ENCODE assay signal across 8 cellular contexts in genomic region chr5:36242534-36243144, GRCh38. TPM values are rescaled to one million over a fixed set of nuclear protein-coding genes. Genes with fewer than 3 reads are reported as not detected.
DNase-seq lines count a peak whose midpoint lies in the region; ATAC-seq, FAIRE-seq and TF ChIP-seq lines count a peak whose summit lies in the region.

No MANE protein-coding gene starts in this region.

- H3K4me3 ChIP-seq in BJ (ENCODE audit: low read depth, low read length) (peak overlapping the region; percentile 69), K562 (peak overlapping the region; percentile 83; the same call in 1 of the 2 replicates), HepG2 (replicated peaks in 1 of 3; ENCODE audit: insufficient read depth in 1 of 3, low read depth in 2 of 3, low read length in 3 of 3) (peak overlapping the region; percentile 49 to 88 (median 57); a peak in 5 of 6 replicates), stomach smooth muscle (ENCODE audit: low read length in 2 of 2) (peak overlapping the region; percentile 71 to 88)

- in situ Hi-C loops in K562 (cut with MboI) = no loop called here
- in situ Hi-C loops in HepG2 (cut with HindIII; ENCODE audit: extremely low pct_ligation_motif_present, low pct_unique_long_range_greater_than_20kb) = no loop called here

- H3K79me2 ChIP-seq in K562 (ENCODE audit: control insufficient read depth, insufficient read depth, low read length) (peaks cover 42% of the 10 kb centered on the region), HepG2 (ENCODE audit: insufficient read depth, low read length) (peaks cover 28% of the 10 kb centered on the region)

- no peak for TF ChIP-seq EP300 in K562 (IDR thresholded peaks at IDR 0.05; ENCODE audit: low read length)
- no peak for TF ChIP-seq EP300 in HepG2 (IDR thresholded peaks at IDR 0.05; ENCODE audit: low read depth in 2 of 2, low read length in 2 of 2)
- no peak for TF ChIP-seq EP300 in HepG2 (CRISPR knock-in tag; IDR thresholded peaks at IDR 0.05; ENCODE audit: borderline replicate concordance)

- WGBS in K562 (ENCODE audit: insufficient coverage, low coverage, missing lambda C conversion rate) = 95% methylated on average over 15 of the region's 19 CpGs
- 44% methylated on average over 17 of the region's 19 CpGs for WGBS in HepG2 (ENCODE audit: low lambda C conversion rate)

- no peak for FAIRE-seq in K562 (lab: Jason Lieb, UNC)
- no peak for FAIRE-seq in HepG2 (lab: Jason Lieb, UNC)

- H3K9ac ChIP-seq in K562 (ENCODE audit: insufficient read depth in 1 of 2, low read depth in 2 of 2, low read length in 2 of 2) = peak overlapping the region; percentile 80 to 97; a peak in 3 of 4 replicates
- H3K9ac ChIP-seq in HepG2 (ENCODE audit: insufficient read depth, low read depth, low read length) = peak overlapping the region; percentile 98
- H3K9ac ChIP-seq in stomach smooth muscle (ENCODE audit: low read length in 2 of 2) = peak overlapping the region; percentile 74 to 93

- H4K20me1 ChIP-seq in K562 (replicated peaks; ENCODE audit: control insufficient read depth, insufficient read depth, low read length) = no peaks in the 10 kb centered on the region
- no peaks in the 10 kb centered on the region for H4K20me1 ChIP-seq in HepG2 (ENCODE audit: insufficient read depth, low read length)

- H3K27ac ChIP-seq in KOPT-K1 (ENCODE audit: low read depth, low read length, poor library complexity, severe bottlenecking) = peak overlapping the region; percentile 85
- H3K27ac ChIP-seq in K562 (ENCODE audit: extremely low read depth, low read depth, low read length) = peak overlapping the region; percentile 99
- H3K27ac ChIP-seq in HepG2 (ENCODE audit: extremely low read length, insufficient read depth, low read length) = peak overlapping the region; percentile 95
- peak overlapping the region; percentile 93 for H3K27ac ChIP-seq in stomach smooth muscle (ENCODE audit: low read length)

- no peak for TF ChIP-seq POLR2A in K562 (conservative IDR thresholded peaks at IDR 0.05)
- TF ChIP-seq POLR2A in HepG2 (IDR thresholded peaks at IDR 0.05; ENCODE audit: insufficient read depth in 1 of 2, low read depth in 2 of 2, low read length in 2 of 2) = no peak

- H3K9me3 ChIP-seq in KOPT-K1 (ENCODE audit: insufficient read depth, low read length, poor library complexity, severe bottlenecking) (no peaks in the 10 kb centered on the region), K562 (replicated peaks; ENCODE audit: control insufficient read depth, insufficient read depth, low read depth, low read length) (peaks cover 6% of the 10 kb centered on the region; the same call in 1 of the 2 replicates), HepG2 (ENCODE audit: low read length) (no peaks in the 10 kb centered on the region), stomach smooth muscle (ENCODE audit: control insufficient read depth in 2 of 2, low read length in 2 of 2) (no peaks in the 10 kb centered on the region)

- BruUV-seq in K562 (replicated peaks; lab: Mats Ljungman, UMichigan) (TSS peak; percentile 64), HepG2 (replicated peaks; lab: Mats Ljungman, UMichigan) (TSS peak; percentile 71)

- no peaks in the 10 kb centered on the region for H3K36me3 ChIP-seq in BJ (ENCODE audit: control insufficient read depth, insufficient read depth, low read length)
- H3K36me3 ChIP-seq in KOPT-K1 (ENCODE audit: insufficient read depth, low read length) = no peaks in the 10 kb centered on the region
- no peaks in the 10 kb centered on the region for H3K36me3 ChIP-seq in K562 (ENCODE audit: control insufficient read depth, insufficient read depth, low read length)
- H3K36me3 ChIP-seq in HepG2 (replicated peaks in 1 of 2; ENCODE audit: control insufficient read depth in 1 of 2, insufficient read depth in 2 of 2, low read length in 2 of 2) = no peaks in the 10 kb centered on the region
- H3K36me3 ChIP-seq in stomach smooth muscle (ENCODE audit: control insufficient read depth in 2 of 2, insufficient read depth in 2 of 2, low read length in 2 of 2) = no peaks in the 10 kb centered on the region

- CTCF ChIA-PET in BJ (lab: Yijun Ruan, JAX) (interaction anchor here (1.2 to 1.8 kb wide), 6 partner anchors 8 to 450 kb away, joined by 3 to 8 read pairs (median 4); no protein-coding TSS in a partner anchor), K562 (lab: Yijun Ruan, JAX; ENCODE audit: low intra/inter-chr PET ratio) (interaction anchor here (1.3 to 1.5 kb wide), 3 partner anchors 62 to 265 kb away, joined by 5 to 6 read pairs (median 6); no protein-coding TSS in a partner anchor), HepG2 (lab: Yijun Ruan, JAX; ENCODE audit: low intra/inter-chr PET ratio, low total read pairs) (no interaction called here)

- intact Hi-C loops in K562 (cut with micrococcal nuclease) (loop anchor here (1.0 to 10.0 kb wide), 3 partner anchors 64 to 452 kb away; partner anchors contain the start of gene LMBRD2), HepG2 (cut with micrococcal nuclease; ENCODE audit: unreplicated experiment) (loop anchor here (1.0 to 2.0 kb wide), 3 partner anchors 14 to 90 kb away; partner anchors contain the start of gene SKP2)

- H3K4me2 ChIP-seq in K562 (ENCODE audit: insufficient read depth, low read length) (peak overlapping the region; percentile 81), HepG2 (ENCODE audit: low read depth, low read length) (peak overlapping the region; percentile 80)

- TF ChIP-seq CTCF in BJ (IDR thresholded peaks at IDR 0.05; ENCODE audit: insufficient read depth, low read depth, low read length) (no peak), K562 (IDR thresholded peaks at IDR 0.05 in 2 of 3, conservative IDR thresholded peaks at IDR 0.05 in 1 of 3; ENCODE audit: insufficient read depth in 2 of 3, low read depth in 1 of 3, low read length in 3 of 3) (no peak), HepG2 (CRISPR knock-in tag; IDR thresholded peaks at IDR 0.05) (no peak)

- ATAC-seq in K562 (no peak), HepG2 (peak; percentile 0; the same call in 2 of the 3 replicates)

- no peaks in the 10 kb centered on the region for H3K9me1 ChIP-seq in K562 (ENCODE audit: control insufficient read depth, insufficient read depth, low read length)

- H2AFZ ChIP-seq in K562 (ENCODE audit: low read depth, low read length) (peak overlapping the region; percentile 97), HepG2 (ENCODE audit: low read length) (no peak overlapping the region)

- H3K4me1 ChIP-seq in K562 (replicated peaks in 1 of 2; ENCODE audit: control insufficient read depth in 2 of 2, insufficient read depth in 2 of 2, low read length in 2 of 2) = peaks cover 20 to 31% of the 10 kb centered on the region in 2 experiments
- H3K4me1 ChIP-seq in HepG2 (ENCODE audit: insufficient read depth, low read length) = peaks cover 43% of the 10 kb centered on the region
- peaks cover 25% of the 10 kb centered on the region for H3K4me1 ChIP-seq in stomach smooth muscle (ENCODE audit: control insufficient read depth, insufficient read depth, low read length)

- no peak for TF ChIP-seq RAD21 in K562 (CRISPR knock-in tag; conservative IDR thresholded peaks at IDR 0.05 in 1 of 2, IDR thresholded peaks at IDR 0.05 in 1 of 2)
- no peak for TF ChIP-seq RAD21 in HepG2 (CRISPR knock-in tag; IDR thresholded peaks at IDR 0.05)

- DNase-seq in BJ (ENCODE audit: low read depth) (no peak), K562 (ENCODE audit: extremely low read depth in 1 of 4, low spot score in 3 of 4) (no peak), HepG2 (ENCODE audit: low spot score) (peak; percentile 19), NCI-H187 treated with DMSO at 0.1 percent for 48 hours (lab: John Stamatoyannopoulos, UW) (no peak), OCI-M1 (lab: John Stamatoyannopoulos, UW) (no peak), NCI-H1048 (lab: John Stamatoyannopoulos, UW) (no peak)

- H3K27me3 ChIP-seq in BJ (ENCODE audit: control insufficient read depth, insufficient read depth, low read length) = no peaks in the 10 kb centered on the region
- no peaks in the 10 kb centered on the region for H3K27me3 ChIP-seq in K562 (ENCODE audit: control insufficient read depth in 2 of 2, insufficient read depth in 2 of 2, low read length in 2 of 2)
- H3K27me3 ChIP-seq in HepG2 (ENCODE audit: control insufficient read depth in 1 of 2, insufficient read depth in 2 of 2, low read length in 2 of 2) = no peaks in the 10 kb centered on the region
- H3K27me3 ChIP-seq in stomach smooth muscle (ENCODE audit: control insufficient read depth in 1 of 2, insufficient read depth in 2 of 2, low read length in 2 of 2) = no peaks in the 10 kb centered on the region

- POLR2A ChIA-PET in BJ (lab: Charles Lee) (no interaction called here), K562 (lab: Yijun Ruan, JAX) (interaction anchor here (0.6 to 9.0 kb wide), 16 partner anchors 9 to 1331 kb away, joined by 3 to 71 read pairs (median 4); no protein-coding TSS in a partner anchor), HepG2 (lab: Yijun Ruan, JAX) (interaction anchor here (0.7 to 5.3 kb wide), 14 partner anchors 9 to 965 kb away, joined by 3 to 68 read pairs (median 6); partner anchors contain the start of genes LMBRD2 and SKP2)

RNA-seq across cellular contexts. Expression of gene NADK2, which starts 0.9 kb away (rescaled TPM):
- polyA plus RNA-seq in BJ (2011; rRNA removed) (7.2 and 13.5 TPM in 2 replicates), K562 (2011; rRNA removed) (24.7 and 30.3 TPM in 2 replicates), K562 (2014; fragmentation: Illumina TruSeq; extraction: Trizol) (21.0 and 21.9 TPM in 2 replicates), K562 (2014; fragmentation: Nextera tagmentation; extraction: Ambion mirVana) (10 to 100 TPM; 10.6 to 11.0 TPM), K562 (2014; rRNA removed) (20.6 and 21.8 TPM in 2 replicates), HepG2 (2011; rRNA removed) (13.9 and 14.6 TPM in 2 replicates)
- 12.6 and 13.1 TPM in 2 replicates for polyA minus RNA-seq in BJ (2011; rRNA and poly(A)+ RNA removed)
- total RNA-seq in K562 (2011; cell fraction: chromatin; rRNA removed; ENCODE audit: low replicate concordance) = 10.2 and 22.5 TPM in 2 replicates
- total RNA-seq in K562 (2011; cell fraction: nucleolus; rRNA removed) = 2.8 and 3.6 TPM in 2 replicates
- total RNA-seq in K562 (2011; cell fraction: nucleoplasm; rRNA removed) = 7.4 and 10.6 TPM in 2 replicates
- total RNA-seq in K562 (2014; rRNA removed) (24.0 and 27.6 TPM in 2 replicates), K562 (2014; rRNA removed; fragmentation: Illumina TruSeq; extraction: Trizol) (41.0 and 48.1 TPM in 2 replicates), K562 (2015; rRNA removed; fragmentation: Illumina TruSeq; extraction: Trizol) (33.0 and 36.0 TPM in 2 replicates), K562 (2021) (31.8 and 34.6 TPM in 2 replicates), HepG2 (2016; rRNA removed; fragmentation: Illumina TruSeq; extraction: Trizol) (71.4 and 94.9 TPM in 2 replicates)
- 7.3 and 11.9 TPM in 2 replicates for polyA plus RNA-seq in K562 (2011; cell fraction: cytosol; rRNA removed)
- polyA plus RNA-seq in K562 (2011; cell fraction: nucleus; rRNA removed) = 10.3 and 12.2 TPM in 2 replicates
- polyA plus RNA-seq in K562 (2012) = 21.0 and 23.2 TPM in 2 replicates
- 63.5 and 63.6 TPM in 2 replicates for polyA minus RNA-seq in K562 (2011; rRNA and poly(A)+ RNA removed)
- polyA minus RNA-seq in K562 (2011; cell fraction: cytosol; rRNA and poly(A)+ RNA removed) = 20.7 and 21.1 TPM in 2 replicates
- 7.0 and 13.9 TPM in 2 replicates for polyA minus RNA-seq in K562 (2011; cell fraction: nucleus; rRNA and poly(A)+ RNA removed)
- 16.2 and 22.5 TPM in 2 replicates for total RNA-seq in HepG2 (2016; cell fraction: cytosol; rRNA removed; fragmentation: Illumina TruSeq; extraction: Trizol; ENCODE audit: low read depth)
- total RNA-seq in HepG2 (2016; cell fraction: insoluble cytoplasmic fraction; rRNA removed; fragmentation: Illumina TruSeq; extraction: Trizol) = 66.3 and 99.8 TPM in 2 replicates
- total RNA-seq in HepG2 (2016; cell fraction: membrane; rRNA removed; fragmentation: Illumina TruSeq; extraction: Trizol) = 39.1 and 45.5 TPM in 2 replicates
- total RNA-seq in HepG2 (2016; cell fraction: nucleus; rRNA removed; fragmentation: Illumina TruSeq; extraction: Trizol) = 36.8 and 39.2 TPM in 2 replicates
- polyA plus RNA-seq in HepG2 (2011; cell fraction: cytosol; rRNA removed) = 6.9 and 10.4 TPM in 2 replicates
- 5.7 and 12.0 TPM in 2 replicates for polyA plus RNA-seq in HepG2 (2011; cell fraction: nucleus; rRNA removed)
- 28.2 and 41.4 TPM in 2 replicates for polyA plus RNA-seq in HepG2 (2012)
- 11.5 and 11.7 TPM in 2 replicates for polyA plus RNA-seq in HepG2 (2016; cell fraction: cytosol; fragmentation: Illumina TruSeq; extraction: Trizol; ENCODE audit: low read depth)
- polyA plus RNA-seq in HepG2 (2016; cell fraction: insoluble cytoplasmic fraction; fragmentation: Illumina TruSeq; extraction: Trizol; ENCODE audit: low read depth) = 63.7 and 67.5 TPM in 2 replicates
- 21.2 and 22.8 TPM in 2 replicates for polyA plus RNA-seq in HepG2 (2016; cell fraction: membrane; fragmentation: Illumina TruSeq; extraction: Trizol; ENCODE audit: low read depth)
- polyA plus RNA-seq in HepG2 (2016; cell fraction: nucleus; fragmentation: Illumina TruSeq; extraction: Trizol; ENCODE audit: insufficient read depth, low read depth) = 67.8 and 71.3 TPM in 2 replicates
- polyA minus RNA-seq in HepG2 (2011; rRNA and poly(A)+ RNA removed; ENCODE audit: low replicate concordance) = 15.0 and 26.4 TPM in 2 replicates
- polyA minus RNA-seq in HepG2 (2011; cell fraction: cytosol; rRNA and poly(A)+ RNA removed) = 20.1 and 29.7 TPM in 2 replicates
- 14.9 and 16.9 TPM in 2 replicates for polyA minus RNA-seq in HepG2 (2011; cell fraction: nucleus; rRNA and poly(A)+ RNA removed)

RNA-seq across cellular contexts. Expression of gene RANBP3L, which starts 59.1 kb away (rescaled TPM):
- polyA plus RNA-seq in BJ (2011; rRNA removed) (not detected in 2 replicates), K562 (2011; rRNA removed) (not detected in 2 replicates), K562 (2014; fragmentation: Illumina TruSeq; extraction: Trizol) (0.04 TPM in 1 of 2 replicates, not detected in the other), K562 (2014; fragmentation: Nextera tagmentation; extraction: Ambion mirVana) (under 1 TPM; 0.01 to 0.06 TPM), K562 (2014; rRNA removed) (not detected in 2 replicates), HepG2 (2011; rRNA removed) (not detected in 2 replicates)
- not detected in 2 replicates for polyA minus RNA-seq in BJ (2011; rRNA and poly(A)+ RNA removed)
- total RNA-seq in K562 (2011; cell fraction: chromatin; rRNA removed; ENCODE audit: low replicate concordance) = not detected in 2 replicates
- not detected in 2 replicates for total RNA-seq in K562 (2011; cell fraction: nucleolus; rRNA removed)
- total RNA-seq in K562 (2011; cell fraction: nucleoplasm; rRNA removed) = not detected in 2 replicates
- total RNA-seq in K562 (2014; rRNA removed) (not detected in 2 replicates), K562 (2014; rRNA removed; fragmentation: Illumina TruSeq; extraction: Trizol) (not detected in 2 replicates), K562 (2015; rRNA removed; fragmentation: Illumina TruSeq; extraction: Trizol) (not detected in 2 replicates), K562 (2021) (not detected in 2 replicates), HepG2 (2016; rRNA removed; fragmentation: Illumina TruSeq; extraction: Trizol) (0.09 TPM in 1 of 2 replicates, not detected in the other)
- not detected in 2 replicates for polyA plus RNA-seq in K562 (2011; cell fraction: cytosol; rRNA removed)
- polyA plus RNA-seq in K562 (2011; cell fraction: nucleus; rRNA removed) = not detected in 2 replicates
- 0.04 and 0.15 TPM in 2 replicates for polyA plus RNA-seq in K562 (2012)
- not detected in 2 replicates for polyA minus RNA-seq in K562 (2011; rRNA and poly(A)+ RNA removed)
- polyA minus RNA-seq in K562 (2011; cell fraction: cytosol; rRNA and poly(A)+ RNA removed) = not detected in 2 replicates
- polyA minus RNA-seq in K562 (2011; cell fraction: nucleus; rRNA and poly(A)+ RNA removed) = not detected in 2 replicates
- not detected in 2 replicates for total RNA-seq in HepG2 (2016; cell fraction: cytosol; rRNA removed; fragmentation: Illumina TruSeq; extraction: Trizol; ENCODE audit: low read depth)
- not detected in 2 replicates for total RNA-seq in HepG2 (2016; cell fraction: insoluble cytoplasmic fraction; rRNA removed; fragmentation: Illumina TruSeq; extraction: Trizol)
- total RNA-seq in HepG2 (2016; cell fraction: membrane; rRNA removed; fragmentation: Illumina TruSeq; extraction: Trizol) = not detected in 2 replicates
- total RNA-seq in HepG2 (2016; cell fraction: nucleus; rRNA removed; fragmentation: Illumina TruSeq; extraction: Trizol) = 0.84 TPM in 1 of 2 replicates, not detected in the other
- polyA plus RNA-seq in HepG2 (2011; cell fraction: cytosol; rRNA removed) = 0.01 TPM in 1 of 2 replicates, not detected in the other
- polyA plus RNA-seq in HepG2 (2011; cell fraction: nucleus; rRNA removed) = not detected in 2 replicates
- polyA plus RNA-seq in HepG2 (2012) = 0.15 and 0.25 TPM in 2 replicates
- polyA plus RNA-seq in HepG2 (2016; cell fraction: cytosol; fragmentation: Illumina TruSeq; extraction: Trizol; ENCODE audit: low read depth) = not detected in 2 replicates
- not detected in 2 replicates for polyA plus RNA-seq in HepG2 (2016; cell fraction: insoluble cytoplasmic fraction; fragmentation: Illumina TruSeq; extraction: Trizol; ENCODE audit: low read depth)
- not detected in 2 replicates for polyA plus RNA-seq in HepG2 (2016; cell fraction: membrane; fragmentation: Illumina TruSeq; extraction: Trizol; ENCODE audit: low read depth)
- polyA plus RNA-seq in HepG2 (2016; cell fraction: nucleus; fragmentation: Illumina TruSeq; extraction: Trizol; ENCODE audit: insufficient read depth, low read depth) = not detected in 2 replicates
- 1.2 TPM in 1 of 2 replicates, not detected in the other for polyA minus RNA-seq in HepG2 (2011; rRNA and poly(A)+ RNA removed; ENCODE audit: low replicate concordance)
- not detected in 2 replicates for polyA minus RNA-seq in HepG2 (2011; cell fraction: cytosol; rRNA and poly(A)+ RNA removed)
- polyA minus RNA-seq in HepG2 (2011; cell fraction: nucleus; rRNA and poly(A)+ RNA removed) = not detected in 2 replicates
